In the genomic region with DNA sequence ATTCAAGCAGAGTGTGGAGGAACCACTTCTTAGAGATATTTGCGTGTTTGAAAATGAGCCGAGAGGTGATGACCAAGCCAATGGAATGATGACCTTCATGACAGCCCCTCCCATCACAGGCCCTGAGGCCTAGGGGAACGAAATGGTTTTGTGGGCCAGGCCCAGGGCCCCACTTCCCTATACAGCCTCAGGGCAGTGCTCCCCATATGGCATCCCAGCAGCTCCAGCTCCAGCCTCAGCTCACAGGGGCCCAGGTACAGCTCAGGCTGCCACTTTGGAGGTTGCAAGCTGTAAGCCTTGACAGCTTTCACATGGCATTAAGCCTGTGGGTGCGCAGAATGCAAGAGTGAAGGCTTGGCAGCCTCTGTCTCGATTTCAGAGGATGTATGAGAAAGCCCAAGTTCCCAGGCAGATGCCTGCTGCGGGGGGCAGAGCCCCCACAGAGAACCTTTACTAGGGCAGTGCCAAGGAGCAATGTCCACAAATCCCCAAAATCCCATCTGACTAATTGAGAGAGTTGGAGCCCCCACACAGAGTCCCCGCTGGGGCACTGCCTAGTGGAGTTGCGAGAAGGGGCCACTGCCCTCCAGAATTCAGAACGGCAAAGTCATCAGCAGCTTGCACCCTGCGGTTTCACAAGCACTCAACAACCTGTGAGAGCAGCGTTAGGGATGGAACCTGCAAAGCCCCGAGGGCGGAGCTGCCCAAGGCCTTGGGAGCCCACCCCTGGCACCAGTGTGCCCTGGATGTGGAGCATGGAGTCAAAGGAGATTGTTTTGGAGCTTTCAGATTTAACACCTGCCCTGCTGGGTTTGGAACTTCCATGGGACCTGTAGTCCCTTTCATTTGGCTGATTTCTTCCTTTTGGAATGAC, we compare ENCODE assay signal across 17 cellular contexts.
"Had no signal": no experiment of that assay in that cellular context is flagged by ENCODE, and none has a peak within 500 bp of the region (broad histone marks: within the 10 kb centered on the region; RNA-seq: fewer than 3 reads in every experiment).

No MANE protein-coding gene starts in this region.

- H3K27me3 ChIP-seq: dorsolateral prefrontal cortex, pancreas, thyroid gland had no signal

- H3K27ac ChIP-seq: dorsolateral prefrontal cortex, epithelial cell of prostate, foreskin keratinocyte, pancreas, thyroid gland had no signal

- H3K4me1 ChIP-seq: foreskin keratinocyte, pancreas had no signal

- H3K36me3 ChIP-seq: pancreas, thyroid gland had no signal

- H3K4me3 ChIP-seq: dorsolateral prefrontal cortex, pancreas, thyroid gland had no signal

- H3K9me3 ChIP-seq: pancreas, thyroid gland had no signal

- DNase-seq: activated CD4-positive, alpha-beta memory T cell treated with anti-CD3 and anti-CD28 coated beads, Interleukin-2, amount 10 ng/mL, durations not matched to agents 7 days and 5 days; activated CD4-positive, alpha-beta T cell treated with anti-CD3 and anti-CD28 coated beads for 36 hours; activated CD8-positive, alpha-beta memory T cell treated with anti-CD3 and anti-CD28 coated beads, Interleukin-2, amount 10 ng/mL, durations not matched to agents 7 days and 5 days; activated naive CD4-positive, alpha-beta T cell treated with anti-CD3 and anti-CD28 coated beads for 36 hours; activated naive CD8-positive, alpha-beta T cell treated with anti-CD3 and anti-CD28 coated beads, Interleukin-2, amount 50 U/mL, for 24 hours; anterior cingulate cortex; central memory CD4-positive, alpha-beta T cell; dorsolateral prefrontal cortex; foreskin keratinocyte; mesenchymal stem cell; naive thymus-derived CD4-positive, alpha-beta T cell; stimulated activated naive B cell treated with anti-CD40 and anti-IgM and Interleukin-4, amounts not matched to agents 10 μg/mL and 1 μg/mL and 100 μg/mL, for 72 hours; T-cell; thyroid gland had no signal

- ATAC-seq: activated CD4-positive, alpha-beta T cell treated with anti-CD3 and anti-CD28 coated beads for 36 hours; activated CD8-positive, alpha-beta memory T cell treated with anti-CD3 and anti-CD28 coated beads, Interleukin-2, amount 10 ng/mL, durations not matched to agents 7 days and 5 days; activated naive CD8-positive, alpha-beta T cell treated with anti-CD3 and anti-CD28 coated beads, Interleukin-2, amount 50 U/mL, for 24 hours; foreskin keratinocyte; naive thymus-derived CD4-positive, alpha-beta T cell; pancreas; stimulated activated naive B cell treated with anti-CD40 and anti-IgM and Interleukin-4, amounts not matched to agents 10 μg/mL and 1 μg/mL and 100 μg/mL, for 72 hours; T-cell; WTC11 had no signal
